ENCODE assay signal across 21 cellular contexts in the genomic region with DNA sequence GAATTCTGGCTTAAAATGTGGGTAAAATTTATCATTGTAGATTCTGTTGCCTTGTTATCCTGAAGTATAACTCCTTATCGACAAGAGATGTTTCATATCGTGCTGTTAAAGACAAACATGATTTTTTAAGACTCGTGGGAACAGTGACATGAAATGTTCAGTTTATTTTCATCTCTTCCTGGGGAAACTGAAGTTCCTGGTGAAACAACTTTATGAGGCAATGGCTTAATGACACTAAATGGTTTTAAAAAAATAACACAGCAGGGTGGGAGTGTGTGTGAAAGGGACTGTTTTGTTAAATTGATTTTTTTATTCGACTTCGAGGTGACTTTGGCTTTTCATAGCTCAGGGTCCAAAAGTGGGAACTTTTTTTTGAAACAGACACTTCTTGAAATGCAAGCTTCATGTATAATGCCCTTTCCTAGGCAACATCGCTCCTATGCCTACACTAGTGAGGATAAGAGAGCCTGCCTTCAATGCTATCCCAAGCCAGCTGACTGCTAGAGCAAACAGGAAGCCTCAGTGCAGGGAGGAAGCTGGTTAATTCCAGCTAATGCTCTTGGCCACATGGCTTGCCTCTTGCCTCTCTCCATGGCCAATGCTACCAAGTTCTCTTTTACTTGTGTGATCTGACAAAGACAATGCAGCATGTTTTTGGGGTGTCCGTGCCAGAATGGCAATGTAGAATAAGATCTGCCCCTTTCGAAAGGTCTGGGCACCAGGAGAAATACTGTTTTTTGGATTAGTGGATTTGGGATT.
"Had no signal": no experiment of that assay in that cellular context is flagged by ENCODE, and none has a peak within 500 bp of the region (broad histone marks: within the 10 kb centered on the region; RNA-seq: fewer than 3 reads in every experiment).

No MANE protein-coding gene starts in this region.

- H3K4me3 ChIP-seq: body of pancreas, coronary artery, right atrium auricular region, skin epidermis, suprapubic skin had no signal

- H3K36me3 Mint-ChIP-seq: activated naive CD8-positive, alpha-beta T cell; natural killer cell treated with Interleukin-12 subunit alpha and Interleukin-12 subunit beta and Interleukin-15 and Interleukin-18, amount 100 ng/mL, for 72 hours had no signal

- H3K9me3 ChIP-seq: body of pancreas, right atrium auricular region, suprapubic skin had no signal

- DNase-seq: activated B cell treated with CpG ODN at 0.5 μM for 24 hours; activated CD4-positive, alpha-beta T cell treated with anti-CD3 and anti-CD28 coated beads, Interleukin-2, amount 10 ng/mL, durations not matched to agents 24 days and 14 days; activated CD8-positive, alpha-beta memory T cell treated with anti-CD3 and anti-CD28 coated beads, Interleukin-2, amount 50 U/mL, for 48 hours; activated gamma-delta T cell; activated T-cell treated with anti-CD3 and anti-CD28 coated beads, Interleukin-2, amount 50 U/mL, for 72 hours; amniotic stem cell; body of pancreas; central memory CD4-positive, alpha-beta T cell; effector CD8-positive, alpha-beta T cell; foreskin melanocyte; nucleus accumbens; stimulated activated naive CD8-positive, alpha-beta T cell treated with anti-CD3 and anti-CD28 coated beads, Interleukin-15, Interleukin-2, amounts not matched to agents 100 U/mL and 50 U/mL, for 24 hours; trophoblast cell had no signal

- H3K27ac Mint-ChIP-seq: activated B cell treated with CpG ODN at 0.5 μM for 24 hours; activated CD4-positive, alpha-beta T cell treated with anti-CD3 and anti-CD28 coated beads, Interleukin-2, amount 10 ng/mL, durations not matched to agents 24 days and 14 days; activated naive CD8-positive, alpha-beta T cell; activated T-cell treated with anti-CD3 and anti-CD28 coated beads, Interleukin-2, amount 50 U/mL, for 72 hours; natural killer cell treated with Interleukin-12 subunit alpha and Interleukin-12 subunit beta and Interleukin-15 and Interleukin-18, amount 100 ng/mL, for 72 hours; progenitor cell of endocrine pancreas; T-helper 1 cell treated with Interleukin-12 subunit alpha and Interleukin-12 subunit beta and Interleukin-4 antibody, amounts not matched to agents 30 μg/mL and 1 μg/mL, for 36 hours had no signal

- H3K4me3 Mint-ChIP-seq: activated B cell treated with CpG ODN at 0.5 μM for 24 hours; activated CD4-positive, alpha-beta T cell treated with anti-CD3 and anti-CD28 coated beads, Interleukin-2, amount 10 ng/mL, durations not matched to agents 24 days and 14 days; activated naive CD8-positive, alpha-beta T cell; activated T-cell treated with anti-CD3 and anti-CD28 coated beads, Interleukin-2, amount 50 U/mL, for 72 hours; natural killer cell treated with Interleukin-12 subunit alpha and Interleukin-12 subunit beta and Interleukin-15 and Interleukin-18, amount 100 ng/mL, for 72 hours; T-helper 1 cell treated with Interleukin-12 subunit alpha and Interleukin-12 subunit beta and Interleukin-4 antibody, amounts not matched to agents 30 μg/mL and 1 μg/mL, for 36 hours had no signal

- H3K36me3 ChIP-seq: right atrium auricular region, suprapubic skin had no signal

- H3K27me3 ChIP-seq: body of pancreas, right atrium auricular region, suprapubic skin had no signal

- H3K27me3 Mint-ChIP-seq: activated B cell treated with CpG ODN at 0.5 μM for 24 hours; activated naive CD8-positive, alpha-beta T cell; progenitor cell of endocrine pancreas had no signal

- H3K4me1 ChIP-seq: body of pancreas, right atrium auricular region, suprapubic skin had no signal

- H3K27ac ChIP-seq: body of pancreas, coronary artery, right atrium auricular region, skin epidermis, suprapubic skin had no signal

- H3K9me3 Mint-ChIP-seq: activated B cell treated with CpG ODN at 0.5 μM for 24 hours; activated CD4-positive, alpha-beta T cell treated with anti-CD3 and anti-CD28 coated beads, Interleukin-2, amount 10 ng/mL, durations not matched to agents 24 days and 14 days; activated T-cell treated with anti-CD3 and anti-CD28 coated beads, Interleukin-2, amount 50 U/mL, for 72 hours; natural killer cell treated with Interleukin-12 subunit alpha and Interleukin-12 subunit beta and Interleukin-15 and Interleukin-18, amount 100 ng/mL, for 72 hours; T-helper 1 cell treated with Interleukin-12 subunit alpha and Interleukin-12 subunit beta and Interleukin-4 antibody, amounts not matched to agents 30 μg/mL and 1 μg/mL, for 36 hours had no signal

- H3K4me1 Mint-ChIP-seq: activated B cell treated with CpG ODN at 0.5 μM for 24 hours; activated CD4-positive, alpha-beta T cell treated with anti-CD3 and anti-CD28 coated beads, Interleukin-2, amount 10 ng/mL, durations not matched to agents 24 days and 14 days had no signal
